Comparison of ENCODE assay signal across 1 cellular context in the genomic region with DNA sequence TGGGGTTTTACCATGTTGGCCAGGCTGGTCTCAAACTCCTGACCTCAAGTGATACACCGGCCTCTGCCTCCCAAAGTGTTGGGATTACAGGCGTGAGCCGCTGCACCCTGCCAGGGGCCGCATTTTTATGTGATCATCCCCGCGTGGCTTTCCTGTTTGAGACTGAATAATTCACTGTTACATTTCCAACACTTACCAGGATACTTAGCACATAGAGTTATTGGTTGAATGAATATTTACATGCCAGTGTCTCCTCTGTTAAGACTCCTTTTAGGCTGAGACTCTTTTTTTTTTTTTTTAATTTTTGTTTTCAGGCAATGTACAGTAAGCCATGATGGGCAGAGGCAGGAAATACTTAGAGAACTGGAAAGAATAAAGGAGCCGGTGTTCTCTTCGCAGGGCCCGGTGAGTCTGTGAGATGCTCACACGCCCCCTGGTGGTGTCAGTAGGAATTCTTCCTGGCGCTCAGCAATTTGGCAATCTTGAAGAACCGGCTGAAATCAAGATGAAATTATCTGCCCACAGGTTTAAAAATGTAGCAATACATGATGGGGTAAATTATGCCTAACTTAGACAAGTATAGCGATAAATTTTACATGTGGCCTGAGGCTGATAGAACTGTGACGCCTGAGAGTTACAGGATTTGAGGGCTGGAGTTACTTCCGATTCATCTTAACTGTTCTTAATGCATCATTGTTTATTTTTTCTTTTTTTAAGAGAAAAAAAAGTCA.
TF ChIP-seq lines count a peak whose summit lies in the region.

No MANE protein-coding gene starts in this region.

TF ChIP-seq in SK-N-SH, 30 proteins besides CTCF, POLR2A, EP300 and RAD21 (continued from another document):
- TF ChIP-seq IRF3 (IDR thresholded peaks at IDR 0.05; ENCODE audit: low read depth, low read length), result no peak
- peak; percentile 23; the same call in 1 of the 2 replicates for TF ChIP-seq MAX (IDR thresholded peaks at IDR 0.05; ENCODE audit: low read depth)
- TF ChIP-seq MEF2A (IDR thresholded peaks at IDR 0.05; ENCODE audit: borderline replicate concordance, low read depth), result no peak
- TF ChIP-seq RXRA (IDR thresholded peaks at IDR 0.05; ENCODE audit: borderline replicate concordance, low read depth), result no peak
